Comparison of ENCODE assay signal across 1 cellular context in the genomic region with DNA sequence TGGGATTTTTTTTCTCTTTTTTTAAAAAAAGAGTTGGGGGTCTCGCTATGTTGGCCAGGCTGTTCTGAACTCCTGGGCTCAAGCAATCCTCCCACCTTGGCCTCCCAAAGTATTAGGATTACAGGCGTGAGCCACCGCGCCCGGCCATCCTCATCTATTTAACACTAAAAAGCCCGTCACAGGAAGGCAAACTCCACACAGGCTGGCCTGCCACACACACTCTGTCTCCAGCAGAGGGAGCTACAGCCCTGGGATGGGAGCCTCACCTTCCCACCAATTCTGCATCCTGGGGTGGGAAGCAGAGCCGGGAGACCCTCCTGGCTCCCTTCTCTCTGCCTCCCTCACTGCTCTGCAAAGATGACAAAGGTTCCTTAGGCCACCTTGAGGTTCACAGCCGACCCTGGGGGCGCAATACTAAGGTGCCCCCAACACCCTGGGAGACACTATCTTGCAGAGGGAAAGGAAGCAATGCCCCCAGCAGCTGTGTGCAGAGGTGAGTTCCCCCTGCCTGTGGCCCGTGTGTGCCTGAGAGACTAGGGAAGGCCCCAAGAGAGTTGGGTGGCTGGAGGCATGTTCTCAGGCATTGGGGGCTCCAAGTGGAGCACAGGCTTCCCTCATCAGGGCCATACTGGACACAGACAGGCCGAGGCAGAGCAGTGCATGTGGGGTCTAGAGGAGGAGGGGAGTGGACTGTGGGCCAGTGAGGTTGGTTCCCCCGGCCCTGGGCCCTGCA.
TF ChIP-seq lines count a peak whose summit lies in the region.

No MANE protein-coding gene starts in this region.

TF ChIP-seq in H1, 55 proteins besides CTCF, POLR2A, EP300 and RAD21:
- no peak for TF ChIP-seq MAFK (IDR thresholded peaks at IDR 0.05; ENCODE audit: low read depth, low read length)
- TF ChIP-seq CREB1 (IDR thresholded peaks at IDR 0.05) = peak; percentile 52; the same call in 1 of the 2 replicates
- TF ChIP-seq, protein P1, sequence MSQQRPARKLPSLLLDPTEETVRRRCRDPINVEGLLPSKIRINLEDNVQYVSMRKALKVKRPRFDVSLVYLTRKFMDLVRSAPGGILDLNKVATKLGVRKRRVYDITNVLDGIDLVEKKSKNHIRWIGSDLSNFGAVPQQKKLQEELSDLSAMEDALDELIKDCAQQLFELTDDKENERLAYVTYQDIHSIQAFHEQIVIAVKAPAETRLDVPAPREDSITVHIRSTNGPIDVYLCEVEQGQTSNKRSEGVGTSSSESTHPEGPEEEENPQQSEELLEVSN (IDR thresholded peaks at IDR 0.05) = peak; percentile 58
- no peak for TF ChIP-seq SIRT6 (IDR thresholded peaks at IDR 0.05; ENCODE audit: low read length)
- TF ChIP-seq, protein P2, sequence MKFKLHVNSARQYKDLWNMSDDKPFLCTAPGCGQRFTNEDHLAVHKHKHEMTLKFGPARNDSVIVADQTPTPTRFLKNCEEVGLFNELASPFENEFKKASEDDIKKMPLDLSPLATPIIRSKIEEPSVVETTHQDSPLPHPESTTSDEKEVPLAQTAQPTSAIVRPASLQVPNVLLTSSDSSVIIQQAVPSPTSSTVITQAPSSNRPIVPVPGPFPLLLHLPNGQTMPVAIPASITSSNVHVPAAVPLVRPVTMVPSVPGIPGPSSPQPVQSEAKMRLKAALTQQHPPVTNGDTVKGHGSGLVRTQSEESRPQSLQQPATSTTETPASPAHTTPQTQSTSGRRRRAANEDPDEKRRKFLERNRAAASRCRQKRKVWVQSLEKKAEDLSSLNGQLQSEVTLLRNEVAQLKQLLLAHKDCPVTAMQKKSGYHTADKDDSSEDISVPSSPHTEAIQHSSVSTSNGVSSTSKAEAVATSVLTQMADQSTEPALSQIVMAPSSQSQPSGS (IDR thresholded peaks at IDR 0.05; ENCODE audit: low read length) = 0 out of 2 replicates have a peak, but pooled peaks have one; percentile 17
- TF ChIP-seq, protein P3, sequence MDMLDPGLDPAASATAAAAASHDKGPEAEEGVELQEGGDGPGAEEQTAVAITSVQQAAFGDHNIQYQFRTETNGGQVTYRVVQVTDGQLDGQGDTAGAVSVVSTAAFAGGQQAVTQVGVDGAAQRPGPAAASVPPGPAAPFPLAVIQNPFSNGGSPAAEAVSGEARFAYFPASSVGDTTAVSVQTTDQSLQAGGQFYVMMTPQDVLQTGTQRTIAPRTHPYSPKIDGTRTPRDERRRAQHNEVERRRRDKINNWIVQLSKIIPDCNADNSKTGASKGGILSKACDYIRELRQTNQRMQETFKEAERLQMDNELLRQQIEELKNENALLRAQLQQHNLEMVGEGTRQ (IDR thresholded peaks at IDR 0.05; ENCODE audit: low read length) = no peak
- peak; percentile 77 for TF ChIP-seq KDM1A (IDR thresholded peaks at IDR 0.05; ENCODE audit: borderline replicate concordance, low read length)
- TF ChIP-seq EZH2 (IDR thresholded peaks at IDR 0.05; ENCODE audit: low read depth, low read length, severe bottlenecking) = no peak
- peak in 1 of 2 experiments; percentile 53; a peak in 1 of 4 replicates for TF ChIP-seq SIN3A (conservative IDR thresholded peaks at IDR 0.05 in 1 of 2, IDR thresholded peaks at IDR 0.05 in 1 of 2; ENCODE audit: low read depth in 1 of 2, low read length in 2 of 2)
- TF ChIP-seq SP4 (IDR thresholded peaks at IDR 0.05; ENCODE audit: low read length) = no peak
- TF ChIP-seq NANOG (IDR thresholded peaks at IDR 0.05; ENCODE audit: insufficient read depth, low read depth, low read length, poor library complexity, severe bottlenecking) = no peak
- TF ChIP-seq, protein P4, sequence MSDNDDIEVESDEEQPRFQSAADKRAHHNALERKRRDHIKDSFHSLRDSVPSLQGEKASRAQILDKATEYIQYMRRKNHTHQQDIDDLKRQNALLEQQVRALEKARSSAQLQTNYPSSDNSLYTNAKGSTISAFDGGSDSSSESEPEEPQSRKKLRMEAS (IDR thresholded peaks at IDR 0.05) = 0 out of 2 replicates have a peak, but pooled peaks have one; percentile 42
- 0 out of 2 replicates have a peak, but pooled peaks have one; percentile 14 for TF ChIP-seq JUN (IDR thresholded peaks at IDR 0.05; ENCODE audit: low read depth, low read length)
